10 cellular contexts compared by ENCODE assay signal in genomic region chr19:6161271-6161850, GRCh38. TPM values are rescaled to one million over a fixed set of nuclear protein-coding genes. Genes with fewer than 3 reads are reported as not detected.
DNase-seq lines count a peak whose midpoint lies in the region; ATAC-seq and TF ChIP-seq lines count a peak whose summit lies in the region.
"Had no signal": no experiment of that assay in that cellular context is flagged by ENCODE, and none has a peak within 500 bp of the region (broad histone marks: within the 10 kb centered on the region; RNA-seq: fewer than 3 reads in every experiment).

No MANE protein-coding gene starts in this region.

- no peak overlapping the region for H3K4me3 ChIP-seq in GM12865 (ENCODE audit: low read depth, low read length)
- H3K4me3 ChIP-seq in NB4 (ENCODE audit: low read depth, low read length), result no peak overlapping the region
- H3K4me3 ChIP-seq in hepatocyte, result no peak overlapping the region
- H3K4me3 ChIP-seq: thoracic aorta had no signal

- H2AFZ ChIP-seq in hepatocyte, result no peak overlapping the region

- no peak overlapping the region for H3K27ac ChIP-seq in hepatocyte
- H3K27ac ChIP-seq: thoracic aorta had no signal

- H3K9me3 ChIP-seq in hepatocyte (ENCODE audit: low read depth), result no peaks in the 10 kb centered on the region
- H3K9me3 ChIP-seq: thoracic aorta had no signal

- H3K36me3 Mint-ChIP-seq in activated CD8-positive, alpha-beta T cell treated with anti-CD3 and anti-CD28 coated beads for 36 hours (ENCODE audit: low read depth), result no peaks in the 10 kb centered on the region
- no peaks in the 10 kb centered on the region for H3K36me3 Mint-ChIP-seq in stimulated activated memory B cell treated with anti-CD40 and anti-IgM and Interleukin-4, amounts not matched to agents 10 μg/mL and 1 μg/mL and 100 μg/mL, for 72 hours

- no peak overlapping the region for H3K4me2 ChIP-seq in hepatocyte

- intact Hi-C loops in activated CD8-positive, alpha-beta T cell treated with anti-CD3 and anti-CD28 coated beads for 36 hours (cut with micrococcal nuclease), result no loop called here

- H4K20me1 ChIP-seq in hepatocyte (ENCODE audit: insufficient read depth, poor library complexity, severe bottlenecking), result no peaks in the 10 kb centered on the region

- TF ChIP-seq CTCF in GM12865 (IDR thresholded peaks at IDR 0.05; ENCODE audit: insufficient read depth, low read depth, low read length, missing control alignments) (no peak), NB4 (IDR thresholded peaks at IDR 0.05; ENCODE audit: low read depth, low read length) (no peak), hepatocyte (IDR thresholded peaks at IDR 0.05; ENCODE audit: poor library complexity) (no peak)
- no peak for TF ChIP-seq CTCF in activated CD8-positive, alpha-beta T cell treated with anti-CD3 and anti-CD28 coated beads for 36 hours (IDR thresholded peaks at IDR 0.05)

- peak; percentile 96 for ATAC-seq in activated CD8-positive, alpha-beta T cell treated with anti-CD3 and anti-CD28 coated beads for 36 hours
- peak; percentile 76 for ATAC-seq in stimulated activated memory B cell treated with anti-CD40 and anti-IgM and Interleukin-4, amounts not matched to agents 10 μg/mL and 1 μg/mL and 100 μg/mL, for 72 hours
- ATAC-seq in GM19035 (IDR thresholded peaks at IDR 0.05; ENCODE audit: unreplicated experiment), result no peak
- no peak for ATAC-seq in HG03025 (IDR thresholded peaks at IDR 0.05; ENCODE audit: low FRiP score, unreplicated experiment)
- ATAC-seq in HG03097 (IDR thresholded peaks at IDR 0.05; ENCODE audit: low FRiP score, unreplicated experiment), result no peak

- no peaks in the 10 kb centered on the region for H3K36me3 ChIP-seq in hepatocyte (replicated peaks; ENCODE audit: insufficient read depth, low read depth)
- H3K36me3 ChIP-seq: thoracic aorta had no signal

- peaks cover 19% of the 10 kb centered on the region for H3K9me3 Mint-ChIP-seq in activated CD8-positive, alpha-beta T cell treated with anti-CD3 and anti-CD28 coated beads for 36 hours
- peaks cover 7% of the 10 kb centered on the region for H3K9me3 Mint-ChIP-seq in stimulated activated memory B cell treated with anti-CD40 and anti-IgM and Interleukin-4, amounts not matched to agents 10 μg/mL and 1 μg/mL and 100 μg/mL, for 72 hours

- H3K27ac Mint-ChIP-seq in activated CD8-positive, alpha-beta T cell treated with anti-CD3 and anti-CD28 coated beads for 36 hours, result peak overlapping the region; percentile 42
- no peak overlapping the region for H3K27ac Mint-ChIP-seq in stimulated activated memory B cell treated with anti-CD40 and anti-IgM and Interleukin-4, amounts not matched to agents 10 μg/mL and 1 μg/mL and 100 μg/mL, for 72 hours

- peaks cover 14% of the 10 kb centered on the region for H3K4me1 Mint-ChIP-seq in activated CD8-positive, alpha-beta T cell treated with anti-CD3 and anti-CD28 coated beads for 36 hours (ENCODE audit: low read depth)
- H3K4me1 Mint-ChIP-seq in stimulated activated memory B cell treated with anti-CD40 and anti-IgM and Interleukin-4, amounts not matched to agents 10 μg/mL and 1 μg/mL and 100 μg/mL, for 72 hours, result peaks cover 6% of the 10 kb centered on the region

- H3K4me1 ChIP-seq in hepatocyte (ENCODE audit: insufficient read depth), result no peaks in the 10 kb centered on the region

- CTCF ChIA-PET in activated CD8-positive, alpha-beta T cell treated with anti-CD3 and anti-CD28 coated beads for 36 hours (lab: Charles Lee), result no interaction called here

- H3K27me3 ChIP-seq in hepatocyte, result no peaks in the 10 kb centered on the region

- H3K4me3 Mint-ChIP-seq in activated CD8-positive, alpha-beta T cell treated with anti-CD3 and anti-CD28 coated beads for 36 hours, result no peak overlapping the region
- H3K4me3 Mint-ChIP-seq in stimulated activated memory B cell treated with anti-CD40 and anti-IgM and Interleukin-4, amounts not matched to agents 10 μg/mL and 1 μg/mL and 100 μg/mL, for 72 hours, result no peak overlapping the region

- WGBS in hepatocyte (ENCODE audit: low lambda C conversion rate, missing lambda C conversion rate), result 78% methylated on average over 5 of the region's 8 CpGs

- peak; percentile 83 for DNase-seq in GM12865 (ENCODE audit: low read depth)
- DNase-seq in NB4 (ENCODE audit: low read depth), result peak; percentile 66
- peak; percentile 92 for DNase-seq in activated CD8-positive, alpha-beta T cell treated with anti-CD3 and anti-CD28 coated beads for 36 hours
- DNase-seq in hepatocyte (ENCODE audit: low spot score), result peak; percentile 7
- DNase-seq: IMR-90 had no signal

- H3K79me2 ChIP-seq in hepatocyte, result no peaks in the 10 kb centered on the region

- no peaks in the 10 kb centered on the region for H3K27me3 Mint-ChIP-seq in activated CD8-positive, alpha-beta T cell treated with anti-CD3 and anti-CD28 coated beads for 36 hours
- no peaks in the 10 kb centered on the region for H3K27me3 Mint-ChIP-seq in stimulated activated memory B cell treated with anti-CD40 and anti-IgM and Interleukin-4, amounts not matched to agents 10 μg/mL and 1 μg/mL and 100 μg/mL, for 72 hours

- POLR2A ChIA-PET in activated CD8-positive, alpha-beta T cell treated with anti-CD3 and anti-CD28 coated beads for 36 hours (lab: Charles Lee), result interaction anchor here (1.0 kb wide), 1 partner anchor 8 kb away, joined by 3 read pairs; no protein-coding TSS in a partner anchor

- no peak for TF ChIP-seq POLR2A in NB4 (IDR thresholded peaks at IDR 0.05; ENCODE audit: extremely low read depth, insufficient read length)

- no peaks in the 10 kb centered on the region for H3K9me2 ChIP-seq in hepatocyte (replicated peaks; ENCODE audit: insufficient read depth)

RNA-seq across cellular contexts. Expression of gene ACSBG2, which starts 25.9 kb away (rescaled TPM):
- not detected for total RNA-seq in activated CD8-positive, alpha-beta T cell treated with anti-CD3 and anti-CD28 coated beads for 36 hours
- total RNA-seq in hepatocyte, result not detected in 2 replicates
- polyA plus RNA-seq in hepatocyte, result not detected in 2 replicates
- total RNA-seq: IMR-90 had no signal
- polyA plus RNA-seq: IMR-90 had no signal

RNA-seq across cellular contexts. Expression of gene RFX2, which starts 51.1 kb away (rescaled TPM):
- total RNA-seq in activated CD8-positive, alpha-beta T cell treated with anti-CD3 and anti-CD28 coated beads for 36 hours, result 10 to 100 TPM in 1 of 2 experiments, 1 to 10 TPM in 1; 8.9 to 10.5 TPM
- 2.3 and 4.0 TPM in 2 replicates for total RNA-seq in hepatocyte
- 4.2 and 4.9 TPM in 2 replicates for polyA plus RNA-seq in hepatocyte

Comparison
In these comparisons a context has a peak if more than half of its experiments do, and no peak if none do; other contexts are left out.
1. DNase-seq: peak in every context shown above with its lines; median percentile 92 in activated CD8-positive, alpha-beta T cell treated with anti-CD3 and anti-CD28 coated beads for 36 hours; 83 in GM12865; 66 in NB4; 7 in hepatocyte.
2. ATAC-seq: peak in activated CD8-positive, alpha-beta T cell treated with anti-CD3 and anti-CD28 coated beads for 36 hours (single experiment) and stimulated activated memory B cell treated with anti-CD40 and anti-IgM and Interleukin-4, amounts not matched to agents 10 μg/mL and 1 μg/mL and 100 μg/mL, for 72 hours (single experiment); none in GM19035 (single experiment), HG03025 (single experiment) and HG03097 (single experiment).